In the genomic region with DNA sequence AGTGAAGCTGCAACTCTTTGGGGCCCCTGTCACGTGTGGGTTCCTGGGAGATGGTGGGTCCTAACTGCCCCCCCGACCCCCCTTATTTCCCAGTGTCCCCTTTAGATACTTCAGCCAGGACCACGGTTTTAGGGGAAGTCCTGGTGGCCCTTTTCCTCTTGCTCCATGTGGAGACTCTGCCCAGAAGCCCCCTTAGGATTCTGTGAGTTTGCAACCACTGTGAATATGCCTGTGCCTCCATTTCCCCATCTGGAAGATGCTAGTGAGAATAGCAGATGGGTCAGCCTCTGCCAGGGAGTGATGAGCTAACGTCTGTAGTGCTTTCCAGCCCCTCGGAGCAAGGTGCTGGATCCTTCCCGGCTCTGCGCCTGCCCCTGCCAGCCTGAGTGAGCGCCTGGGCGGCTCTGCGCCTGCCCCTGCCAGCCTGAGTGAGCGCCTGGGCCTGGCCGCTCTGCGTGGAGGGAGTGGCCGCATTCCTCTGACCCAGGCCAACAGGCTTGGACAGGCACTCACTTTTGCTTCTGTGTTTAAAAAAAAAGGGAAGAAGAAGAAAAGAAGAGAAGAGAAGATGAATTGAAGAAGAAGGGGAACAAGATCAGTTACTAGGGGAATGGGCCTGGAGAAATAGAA, we compare ENCODE assay signal across 27 cellular contexts. TPM values are rescaled to one million over a fixed set of nuclear protein-coding genes. Genes with fewer than 3 reads are reported as not detected.
"Had no signal": no experiment of that assay in that cellular context is flagged by ENCODE, and none has a peak within 500 bp of the region (broad histone marks: within the 10 kb centered on the region; RNA-seq: fewer than 3 reads in every experiment).

No MANE protein-coding gene starts in this region.

- H3K27ac ChIP-seq: KMS-11 had no signal

- H3K9me3 ChIP-seq: MG63 had no signal

- H3K4me3 ChIP-seq: MG63 had no signal

- DNase-seq: activated B cell treated with CpG ODN at 0.5 μM for 24 hours; activated CD4-positive, alpha-beta memory T cell treated with anti-CD3 and anti-CD28 coated beads for 36 hours; activated CD4-positive, alpha-beta T cell treated with anti-CD3 and anti-CD28 coated beads for 1 hour; activated CD4-positive, alpha-beta T cell treated with anti-CD3 and anti-CD28 coated beads, Interleukin-2, amount 10 ng/mL, durations not matched to agents 24 days and 14 days; activated gamma-delta T cell treated with Interleukin-2 at 50 U/mL for 16 hours; activated naive CD4-positive, alpha-beta T cell treated with anti-CD3 and anti-CD28 coated beads, Interleukin-2, amount 10 ng/mL, durations not matched to agents 7 days and 5 days; activated naive CD8-positive, alpha-beta T cell treated with anti-CD3 and anti-CD28 coated beads for 36 hours; activated T-cell treated with anti-CD3 and anti-CD28 coated beads for 4 hours; activated T-cell treated with anti-CD3 and anti-CD28 coated beads, Interleukin-2, amount 50 U/mL, for 48 hours; MG63; MV-4-11; NCI-H1105; NCI-H1436; NCI-H1694 treated with DMSO at 0.1 percent for 48 hours; NCI-H2029 treated with DMSO at 0.1 percent for 48 hours; NCI-H345; NCI-H510A; NCI-H526 treated with DMSO at 0.1 percent for 48 hours; NCI-H82; OCI-M1; RPMI8226; SHP77 treated with DMSO at 0.1 percent for 48 hours; T-helper 2 cell; T1000 had no signal

- ATAC-seq: activated T-helper 17 cell treated with anti-CD3 and anti-CD28 coated beads, Interleukin-2, amount 50 U/mL, for 72 hours; Panc1 had no signal

- H3K36me3 ChIP-seq: MG63 had no signal

RNA-seq across cellular contexts. Expression of a gene that starts 6.7 kb away (rescaled TPM):
- total RNA-seq: activated B cell treated with CpG ODN at 0.5 μM for 24 hours; activated CD4-positive, alpha-beta memory T cell treated with anti-CD3 and anti-CD28 coated beads for 36 hours; activated CD4-positive, alpha-beta T cell treated with anti-CD3 and anti-CD28 coated beads, Interleukin-2, amount 10 ng/mL, durations not matched to agents 24 days and 14 days; activated naive CD8-positive, alpha-beta T cell treated with anti-CD3 and anti-CD28 coated beads for 36 hours; activated T-helper 17 cell treated with anti-CD3 and anti-CD28 coated beads, Interleukin-2, amount 50 U/mL, for 72 hours had no signal
